In the genomic region with DNA sequence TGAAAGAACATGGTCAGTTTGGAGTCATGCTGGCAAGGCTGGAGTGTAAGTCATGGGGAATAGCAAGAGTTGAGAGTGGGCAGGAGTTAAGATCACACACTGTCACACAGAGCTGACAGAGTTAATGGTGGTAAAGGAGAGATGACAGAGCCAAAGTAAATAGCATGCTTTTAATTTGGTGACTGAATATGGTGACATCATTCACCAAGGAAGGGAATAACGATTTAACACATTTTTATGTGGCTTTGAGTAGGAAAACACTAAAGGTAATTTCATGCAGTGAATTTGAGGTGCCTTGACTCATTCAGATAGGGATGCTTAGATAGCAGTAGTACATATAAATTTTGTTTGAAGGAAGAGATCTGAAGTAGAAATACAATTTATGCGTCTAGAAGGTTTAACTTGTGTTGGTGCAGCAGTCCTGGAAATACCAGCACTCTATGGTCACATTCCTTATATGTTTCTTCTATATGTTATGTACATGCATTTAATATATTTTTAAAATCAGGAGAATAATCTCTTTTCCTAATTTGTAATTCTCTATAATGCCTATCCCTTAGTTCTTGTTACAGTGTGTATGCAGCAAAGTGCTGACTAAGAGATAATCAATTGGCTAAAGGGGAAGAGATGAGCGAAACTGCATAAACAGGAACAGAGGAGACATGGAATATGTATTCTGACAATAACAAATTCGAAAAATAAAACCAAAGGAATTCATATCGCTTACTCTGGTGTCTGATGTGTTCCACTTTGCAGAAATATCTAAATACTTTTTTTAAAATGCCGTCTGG, we compare ENCODE assay signal across 1 cellular context.
TF ChIP-seq lines count a peak whose summit lies in the region.

No MANE protein-coding gene starts in this region.

TF ChIP-seq in HEK293, 187 proteins besides CTCF, POLR2A, EP300 and RAD21 (continued from another document):
- TF ChIP-seq, protein P1, sequence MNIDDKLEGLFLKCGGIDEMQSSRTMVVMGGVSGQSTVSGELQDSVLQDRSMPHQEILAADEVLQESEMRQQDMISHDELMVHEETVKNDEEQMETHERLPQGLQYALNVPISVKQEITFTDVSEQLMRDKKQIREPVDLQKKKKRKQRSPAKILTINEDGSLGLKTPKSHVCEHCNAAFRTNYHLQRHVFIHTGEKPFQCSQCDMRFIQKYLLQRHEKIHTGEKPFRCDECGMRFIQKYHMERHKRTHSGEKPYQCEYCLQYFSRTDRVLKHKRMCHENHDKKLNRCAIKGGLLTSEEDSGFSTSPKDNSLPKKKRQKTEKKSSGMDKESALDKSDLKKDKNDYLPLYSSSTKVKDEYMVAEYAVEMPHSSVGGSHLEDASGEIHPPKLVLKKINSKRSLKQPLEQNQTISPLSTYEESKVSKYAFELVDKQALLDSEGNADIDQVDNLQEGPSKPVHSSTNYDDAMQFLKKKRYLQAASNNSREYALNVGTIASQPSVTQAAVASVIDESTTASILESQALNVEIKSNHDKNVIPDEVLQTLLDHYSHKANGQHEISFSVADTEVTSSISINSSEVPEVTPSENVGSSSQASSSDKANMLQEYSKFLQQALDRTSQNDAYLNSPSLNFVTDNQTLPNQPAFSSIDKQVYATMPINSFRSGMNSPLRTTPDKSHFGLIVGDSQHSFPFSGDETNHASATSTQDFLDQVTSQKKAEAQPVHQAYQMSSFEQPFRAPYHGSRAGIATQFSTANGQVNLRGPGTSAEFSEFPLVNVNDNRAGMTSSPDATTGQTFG (tag by site-specific recombination; IDR thresholded peaks at IDR 0.05; ENCODE audit: borderline replicate concordance): no peak
- TF ChIP-seq ZNF514 (tag by site-specific recombination; IDR thresholded peaks at IDR 0.05) (no peak), ZNF670 (tag by site-specific recombination; IDR thresholded peaks at IDR 0.05; ENCODE audit: low read depth) (no peak), MEIS1 (CRISPR knock-in tag; IDR thresholded peaks at IDR 0.05; ENCODE audit: borderline replicate concordance) (no peak), ZNF529 (tag by site-specific recombination; IDR thresholded peaks at IDR 0.05; ENCODE audit: insufficient replicate concordance) (no peak), ZFP41 (tag by site-specific recombination; IDR thresholded peaks at IDR 0.05; ENCODE audit: borderline replicate concordance) (no peak), ZNF37A (tag by site-specific recombination; IDR thresholded peaks at IDR 0.05) (no peak), ZNF239 (tag by site-specific recombination; IDR thresholded peaks at IDR 0.05) (no peak; the same call in 1 of the 2 replicates), IKZF3 (tag by site-specific recombination; IDR thresholded peaks at IDR 0.05) (peak; percentile 88), ZNF132 (tag by site-specific recombination; IDR thresholded peaks at IDR 0.05; ENCODE audit: borderline replicate concordance) (no peak), ZNF24 (tag by site-specific recombination; IDR thresholded peaks at IDR 0.05) (peak; percentile 90), ZSCAN30 (tag by site-specific recombination; IDR thresholded peaks at IDR 0.05) (no peak)
- TF ChIP-seq, protein P2, sequence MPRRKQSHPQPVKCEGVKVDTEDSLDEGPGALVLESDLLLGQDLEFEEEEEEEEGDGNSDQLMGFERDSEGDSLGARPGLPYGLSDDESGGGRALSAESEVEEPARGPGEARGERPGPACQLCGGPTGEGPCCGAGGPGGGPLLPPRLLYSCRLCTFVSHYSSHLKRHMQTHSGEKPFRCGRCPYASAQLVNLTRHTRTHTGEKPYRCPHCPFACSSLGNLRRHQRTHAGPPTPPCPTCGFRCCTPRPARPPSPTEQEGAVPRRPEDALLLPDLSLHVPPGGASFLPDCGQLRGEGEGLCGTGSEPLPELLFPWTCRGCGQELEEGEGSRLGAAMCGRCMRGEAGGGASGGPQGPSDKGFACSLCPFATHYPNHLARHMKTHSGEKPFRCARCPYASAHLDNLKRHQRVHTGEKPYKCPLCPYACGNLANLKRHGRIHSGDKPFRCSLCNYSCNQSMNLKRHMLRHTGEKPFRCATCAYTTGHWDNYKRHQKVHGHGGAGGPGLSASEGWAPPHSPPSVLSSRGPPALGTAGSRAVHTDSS (tag by site-specific recombination; IDR thresholded peaks at IDR 0.05): no peak
- TF ChIP-seq, protein P3, sequence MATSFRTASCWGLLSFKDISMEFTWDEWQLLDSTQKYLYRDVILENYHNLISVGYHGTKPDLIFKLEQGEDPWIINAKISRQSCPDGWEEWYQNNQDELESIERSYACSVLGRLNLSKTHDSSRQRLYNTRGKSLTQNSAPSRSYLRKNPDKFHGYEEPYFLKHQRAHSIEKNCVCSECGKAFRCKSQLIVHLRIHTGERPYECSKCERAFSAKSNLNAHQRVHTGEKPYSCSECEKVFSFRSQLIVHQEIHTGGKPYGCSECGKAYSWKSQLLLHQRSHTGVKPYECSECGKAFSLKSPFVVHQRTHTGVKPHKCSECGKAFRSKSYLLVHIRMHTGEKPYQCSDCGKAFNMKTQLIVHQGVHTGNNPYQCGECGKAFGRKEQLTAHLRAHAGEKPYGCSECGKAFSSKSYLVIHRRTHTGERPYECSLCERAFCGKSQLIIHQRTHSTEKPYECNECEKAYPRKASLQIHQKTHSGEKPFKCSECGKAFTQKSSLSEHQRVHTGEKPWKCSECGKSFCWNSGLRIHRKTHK (tag by site-specific recombination; IDR thresholded peaks at IDR 0.05): no peak
- TF ChIP-seq, protein P4, sequence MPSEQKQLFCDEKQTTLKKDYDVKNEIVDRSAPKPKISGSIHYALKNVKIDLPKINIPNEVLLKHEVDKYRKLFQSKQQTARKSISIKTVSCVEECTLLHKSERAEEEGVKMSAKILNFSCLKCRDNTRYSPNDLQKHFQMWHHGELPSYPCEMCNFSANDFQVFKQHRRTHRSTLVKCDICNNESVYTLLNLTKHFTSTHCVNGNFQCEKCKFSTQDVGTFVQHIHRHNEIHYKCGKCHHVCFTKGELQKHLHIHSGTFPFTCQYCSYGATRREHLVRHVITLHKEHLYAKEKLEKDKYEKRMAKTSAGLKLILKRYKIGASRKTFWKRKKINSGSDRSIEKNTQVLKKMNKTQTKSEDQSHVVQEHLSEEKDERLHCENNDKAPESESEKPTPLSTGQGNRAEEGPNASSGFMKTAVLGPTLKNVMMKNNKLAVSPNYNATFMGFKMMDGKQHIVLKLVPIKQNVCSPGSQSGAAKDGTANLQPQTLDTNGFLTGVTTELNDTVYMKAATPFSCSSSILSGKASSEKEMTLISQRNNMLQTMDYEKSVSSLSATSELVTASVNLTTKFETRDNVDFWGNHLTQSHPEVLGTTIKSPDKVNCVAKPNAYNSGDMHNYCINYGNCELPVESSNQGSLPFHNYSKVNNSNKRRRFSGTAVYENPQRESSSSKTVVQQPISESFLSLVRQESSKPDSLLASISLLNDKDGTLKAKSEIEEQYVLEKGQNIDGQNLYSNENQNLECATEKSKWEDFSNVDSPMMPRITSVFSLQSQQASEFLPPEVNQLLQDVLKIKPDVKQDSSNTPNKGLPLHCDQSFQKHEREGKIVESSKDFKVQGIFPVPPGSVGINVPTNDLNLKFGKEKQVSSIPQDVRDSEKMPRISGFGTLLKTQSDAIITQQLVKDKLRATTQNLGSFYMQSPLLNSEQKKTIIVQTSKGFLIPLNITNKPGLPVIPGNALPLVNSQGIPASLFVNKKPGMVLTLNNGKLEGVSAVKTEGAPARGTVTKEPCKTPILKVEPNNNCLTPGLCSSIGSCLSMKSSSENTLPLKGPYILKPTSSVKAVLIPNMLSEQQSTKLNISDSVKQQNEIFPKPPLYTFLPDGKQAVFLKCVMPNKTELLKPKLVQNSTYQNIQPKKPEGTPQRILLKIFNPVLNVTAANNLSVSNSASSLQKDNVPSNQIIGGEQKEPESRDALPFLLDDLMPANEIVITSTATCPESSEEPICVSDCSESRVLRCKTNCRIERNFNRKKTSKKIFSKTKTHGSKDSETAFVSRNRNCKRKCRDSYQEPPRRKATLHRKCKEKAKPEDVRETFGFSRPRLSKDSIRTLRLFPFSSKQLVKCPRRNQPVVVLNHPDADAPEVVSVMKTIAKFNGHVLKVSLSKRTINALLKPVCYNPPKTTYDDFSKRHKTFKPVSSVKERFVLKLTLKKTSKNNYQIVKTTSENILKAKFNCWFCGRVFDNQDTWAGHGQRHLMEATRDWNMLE (tag by site-specific recombination; conservative IDR thresholded peaks at IDR 0.05; ENCODE audit: low read depth): peak; percentile 46; the same call in 1 of the 2 replicates
- TF ChIP-seq, protein P5, sequence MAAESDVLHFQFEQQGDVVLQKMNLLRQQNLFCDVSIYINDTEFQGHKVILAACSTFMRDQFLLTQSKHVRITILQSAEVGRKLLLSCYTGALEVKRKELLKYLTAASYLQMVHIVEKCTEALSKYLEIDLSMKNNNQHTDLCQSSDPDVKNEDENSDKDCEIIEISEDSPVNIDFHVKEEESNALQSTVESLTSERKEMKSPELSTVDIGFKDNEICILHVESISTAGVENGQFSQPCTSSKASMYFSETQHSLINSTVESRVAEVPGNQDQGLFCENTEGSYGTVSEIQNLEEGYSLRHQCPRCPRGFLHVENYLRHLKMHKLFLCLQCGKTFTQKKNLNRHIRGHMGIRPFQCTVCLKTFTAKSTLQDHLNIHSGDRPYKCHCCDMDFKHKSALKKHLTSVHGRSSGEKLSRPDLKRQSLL (tag by site-specific recombination; IDR thresholded peaks at IDR 0.05): peak; percentile 92
TF ChIP-seq in HEK293: peak in this region for 65.
